ENCODE assay signal across 19 cellular contexts in genomic region chr10:34078017-34078416, GRCh38.
A peak's percentile ranks its signal among the peaks of the same experiment; 100 is the strongest.
DNase-seq lines count a peak whose midpoint lies in the region; TF ChIP-seq lines count a peak whose summit lies in the region.
"Had no signal": no experiment of that assay in that cellular context is flagged by ENCODE, and none has a peak within 500 bp of the region (broad histone marks: within the 10 kb centered on the region; RNA-seq: fewer than 3 reads in every experiment).

No MANE protein-coding gene starts in this region.

- no peak overlapping the region for H4K91ac ChIP-seq in mesenchymal stem cell (ENCODE audit: low read length)

- H3K4me3 ChIP-seq in AG10803 (ENCODE audit: low read length): no peak overlapping the region
- H3K4me3 ChIP-seq in HFF-Myc (replicated peaks; ENCODE audit: low read depth, low read length): no peak overlapping the region
- H3K4me3 ChIP-seq in brain microvascular endothelial cell (ENCODE audit: low read depth, low read length): no peak overlapping the region
- H3K4me3 ChIP-seq in mesenchymal stem cell (ENCODE audit: insufficient read depth in 1 of 2, low read depth in 1 of 2, low read length in 2 of 2): no peak overlapping the region
- H3K4me3 ChIP-seq: coronary artery, pancreas, vagina had no signal

- 92% methylated on average over 2 of the region's 3 CpGs for WGBS in mesenchymal stem cell

- H3K4ac ChIP-seq in mesenchymal stem cell (ENCODE audit: low read depth in 1 of 2, low read length in 2 of 2): no peak overlapping the region

- H3K27ac ChIP-seq in brain microvascular endothelial cell: no peak overlapping the region
- H3K27ac ChIP-seq in mesenchymal stem cell (ENCODE audit: low read length, poor library complexity, severe bottlenecking): no peak overlapping the region
- H3K27ac ChIP-seq: epithelial cell of prostate, pancreas, vagina had no signal

- no peaks in the 10 kb centered on the region for H3K4me1 ChIP-seq in mesenchymal stem cell (ENCODE audit: control insufficient read depth, insufficient read depth, low read depth, low read length)
- H3K4me1 ChIP-seq: pancreas had no signal

- no peak overlapping the region for H3K14ac ChIP-seq in mesenchymal stem cell (ENCODE audit: low read length in 2 of 2)

- H3K36me3 ChIP-seq in brain microvascular endothelial cell (replicated peaks): no peaks in the 10 kb centered on the region
- no peaks in the 10 kb centered on the region for H3K36me3 ChIP-seq in mesenchymal stem cell (ENCODE audit: control insufficient read depth in 1 of 2, insufficient read depth in 2 of 2, low read depth in 1 of 2, low read length in 2 of 2)
- H3K36me3 ChIP-seq: pancreas, vagina had no signal

- in situ Hi-C loops in brain microvascular endothelial cell (cut with HindIII; ENCODE audit: low pct_ligation_motif_present, low sequenced_read_pairs): no loop called here

- H3K9me3 ChIP-seq in mesenchymal stem cell (ENCODE audit: control insufficient read depth, low read length): no peaks in the 10 kb centered on the region
- H3K9me3 ChIP-seq: pancreas, vagina had no signal

- H2AFZ ChIP-seq in mesenchymal stem cell (ENCODE audit: low read depth, low read length): no peak overlapping the region

- intact Hi-C loops in CD14-positive monocyte (cut with micrococcal nuclease): no loop called here

- no peaks in the 10 kb centered on the region for H3K27me3 ChIP-seq in brain microvascular endothelial cell (replicated peaks)
- H3K27me3 ChIP-seq in mesenchymal stem cell (ENCODE audit: control insufficient read depth in 1 of 2, insufficient read depth in 1 of 2, low read length in 2 of 2): no peaks in the 10 kb centered on the region
- H3K27me3 ChIP-seq: pancreas, vagina had no signal

- DNase-seq in AG10803 (ENCODE audit: low read depth) (no peak), HFF-Myc (ENCODE audit: extremely low read depth, low read depth) (no peak), brain microvascular endothelial cell (no peak), mesenchymal stem cell (no peak), NCI-H524 treated with DMSO at 0.1 percent for 48 hours (lab: John Stamatoyannopoulos, UW) (no peak), CD14-positive monocyte (ENCODE audit: low spot score) (no peak), activated gamma-delta T cell treated with Interleukin-2 at 50 U/mL for 16 hours (no peak), erythroblast (lab: John Stamatoyannopoulos, UW) (no peak)
- DNase-seq: activated CD4-positive, alpha-beta T cell treated with anti-CD3 and anti-CD28 coated beads for 36 hours; activated CD8-positive, alpha-beta memory T cell treated with anti-CD3 and anti-CD28 coated beads, Interleukin-2, amount 10 ng/mL, durations not matched to agents 7 days and 5 days; amniotic stem cell; Kasumi-1; NCI-H1417 treated with DMSO at 0.1 percent for 48 hours; NCI-H226; pancreas; stimulated activated CD4-positive, alpha-beta T cell treated with anti-CD3 and anti-CD28 coated beads, Interleukin-2, amount 100 ng/mL, for 48 hours had no signal

- H3K36me3 Mint-ChIP-seq in CD14-positive monocyte: no peaks in the 10 kb centered on the region
- H3K36me3 Mint-ChIP-seq: activated CD8-positive, alpha-beta memory T cell treated with anti-CD3 and anti-CD28 coated beads, Interleukin-2, amount 10 ng/mL, durations not matched to agents 7 days and 5 days had no signal

- H2AK5ac ChIP-seq in mesenchymal stem cell (ENCODE audit: low read length, severe bottlenecking): no peak overlapping the region

- H2BK15ac ChIP-seq in mesenchymal stem cell (ENCODE audit: low read depth, poor library complexity, severe bottlenecking): no peak overlapping the region

- no peak overlapping the region for H3K23ac ChIP-seq in mesenchymal stem cell (ENCODE audit: low read length in 2 of 2)

- peak overlapping the region; percentile 87 for H3K9ac ChIP-seq in mesenchymal stem cell (ENCODE audit: low read length)

- TF ChIP-seq POLR2A in erythroblast (IDR thresholded peaks at IDR 0.05; ENCODE audit: low read length): no peak

- H2BK5ac ChIP-seq in mesenchymal stem cell (ENCODE audit: low read depth, low read length, poor library complexity, severe bottlenecking): no peak overlapping the region

- 0 out of 2 replicates have a peak, but pooled peaks have one; percentile 3 for TF ChIP-seq CTCF in AG10803 (conservative IDR thresholded peaks at IDR 0.05; ENCODE audit: low read length)
- TF ChIP-seq CTCF in HFF-Myc (IDR thresholded peaks at IDR 0.05; ENCODE audit: low read depth, low read length, missing control alignments): peak; percentile 11
- peak; percentile 41 for TF ChIP-seq CTCF in brain microvascular endothelial cell (IDR thresholded peaks at IDR 0.05; ENCODE audit: low read depth, low read length, missing control alignments)
- no peak for TF ChIP-seq CTCF in CD14-positive monocyte (IDR thresholded peaks at IDR 0.05)

- no peaks in the 10 kb centered on the region for H3K79me1 ChIP-seq in mesenchymal stem cell (replicated peaks; ENCODE audit: low read length, poor library complexity, severe bottlenecking)

- no peak overlapping the region for H3K27ac Mint-ChIP-seq in CD14-positive monocyte
- H3K27ac Mint-ChIP-seq: activated CD4-positive, alpha-beta T cell treated with anti-CD3 and anti-CD28 coated beads for 36 hours; activated CD8-positive, alpha-beta memory T cell treated with anti-CD3 and anti-CD28 coated beads, Interleukin-2, amount 10 ng/mL, durations not matched to agents 7 days and 5 days had no signal

- H3K4me2 ChIP-seq in mesenchymal stem cell (ENCODE audit: low read length, poor library complexity, severe bottlenecking): no peak overlapping the region

- H3K27me3 Mint-ChIP-seq in CD14-positive monocyte (ENCODE audit: low read depth in 3 of 3): peaks cover 0 to 4% (median 3%) of the 10 kb centered on the region in 3 donors
- H3K27me3 Mint-ChIP-seq: activated CD4-positive, alpha-beta T cell treated with anti-CD3 and anti-CD28 coated beads for 36 hours; activated CD8-positive, alpha-beta memory T cell treated with anti-CD3 and anti-CD28 coated beads, Interleukin-2, amount 10 ng/mL, durations not matched to agents 7 days and 5 days had no signal

- no peak overlapping the region for H2BK12ac ChIP-seq in mesenchymal stem cell (ENCODE audit: low read length in 2 of 2)

- H3K4me3 Mint-ChIP-seq in CD14-positive monocyte: no peak overlapping the region
- H3K4me3 Mint-ChIP-seq: activated CD4-positive, alpha-beta T cell treated with anti-CD3 and anti-CD28 coated beads for 36 hours; activated CD8-positive, alpha-beta memory T cell treated with anti-CD3 and anti-CD28 coated beads, Interleukin-2, amount 10 ng/mL, durations not matched to agents 7 days and 5 days had no signal

- no peak overlapping the region for H2BK120ac ChIP-seq in mesenchymal stem cell (ENCODE audit: low read depth, low read length)

- H3K18ac ChIP-seq in mesenchymal stem cell (ENCODE audit: low read depth in 1 of 2, low read length in 2 of 2): no peak overlapping the region

- H4K8ac ChIP-seq in mesenchymal stem cell (ENCODE audit: low read length): no peak overlapping the region

- peaks cover 0 to 18% (median 5%) of the 10 kb centered on the region in 7 donors for H3K9me3 Mint-ChIP-seq in CD14-positive monocyte

- H3K4me1 Mint-ChIP-seq in CD14-positive monocyte: no peaks in the 10 kb centered on the region
- H3K4me1 Mint-ChIP-seq: activated CD4-positive, alpha-beta T cell treated with anti-CD3 and anti-CD28 coated beads for 36 hours; activated CD8-positive, alpha-beta memory T cell treated with anti-CD3 and anti-CD28 coated beads, Interleukin-2, amount 10 ng/mL, durations not matched to agents 7 days and 5 days had no signal
